1 cellular context compared by ENCODE assay signal in genomic region chr13:50261502-50261901, GRCh38.
TF ChIP-seq lines count a peak whose summit lies in the region.

No MANE protein-coding gene starts in this region.

TF ChIP-seq in GM23338, 12 proteins besides CTCF, POLR2A, EP300 and RAD21 (continued from another document):
- TF ChIP-seq, protein P1, sequence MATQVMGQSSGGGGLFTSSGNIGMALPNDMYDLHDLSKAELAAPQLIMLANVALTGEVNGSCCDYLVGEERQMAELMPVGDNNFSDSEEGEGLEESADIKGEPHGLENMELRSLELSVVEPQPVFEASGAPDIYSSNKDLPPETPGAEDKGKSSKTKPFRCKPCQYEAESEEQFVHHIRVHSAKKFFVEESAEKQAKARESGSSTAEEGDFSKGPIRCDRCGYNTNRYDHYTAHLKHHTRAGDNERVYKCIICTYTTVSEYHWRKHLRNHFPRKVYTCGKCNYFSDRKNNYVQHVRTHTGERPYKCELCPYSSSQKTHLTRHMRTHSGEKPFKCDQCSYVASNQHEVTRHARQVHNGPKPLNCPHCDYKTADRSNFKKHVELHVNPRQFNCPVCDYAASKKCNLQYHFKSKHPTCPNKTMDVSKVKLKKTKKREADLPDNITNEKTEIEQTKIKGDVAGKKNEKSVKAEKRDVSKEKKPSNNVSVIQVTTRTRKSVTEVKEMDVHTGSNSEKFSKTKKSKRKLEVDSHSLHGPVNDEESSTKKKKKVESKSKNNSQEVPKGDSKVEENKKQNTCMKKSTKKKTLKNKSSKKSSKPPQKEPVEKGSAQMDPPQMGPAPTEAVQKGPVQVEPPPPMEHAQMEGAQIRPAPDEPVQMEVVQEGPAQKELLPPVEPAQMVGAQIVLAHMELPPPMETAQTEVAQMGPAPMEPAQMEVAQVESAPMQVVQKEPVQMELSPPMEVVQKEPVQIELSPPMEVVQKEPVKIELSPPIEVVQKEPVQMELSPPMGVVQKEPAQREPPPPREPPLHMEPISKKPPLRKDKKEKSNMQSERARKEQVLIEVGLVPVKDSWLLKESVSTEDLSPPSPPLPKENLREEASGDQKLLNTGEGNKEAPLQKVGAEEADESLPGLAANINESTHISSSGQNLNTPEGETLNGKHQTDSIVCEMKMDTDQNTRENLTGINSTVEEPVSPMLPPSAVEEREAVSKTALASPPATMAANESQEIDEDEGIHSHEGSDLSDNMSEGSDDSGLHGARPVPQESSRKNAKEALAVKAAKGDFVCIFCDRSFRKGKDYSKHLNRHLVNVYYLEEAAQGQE (IDR thresholded peaks at IDR 0.05; ENCODE audit: unreplicated experiment): no peak
- TF ChIP-seq POLR2AphosphoS5 (IDR thresholded peaks at IDR 0.05; ENCODE audit: low read depth) (no peak), ZNF114 (CRISPR knock-in tag; IDR thresholded peaks at IDR 0.05) (no peak), NANOG (IDR thresholded peaks at IDR 0.05; ENCODE audit: borderline replicate concordance) (no peak), EZH2 (IDR thresholded peaks at IDR 0.05; ENCODE audit: low read depth, unreplicated experiment) (no peak), CREB1 (CRISPR knock-in tag; IDR thresholded peaks at IDR 0.05; ENCODE audit: low read depth) (no peak)
